Comparison of ENCODE assay signal across 31 cellular contexts in genomic region chr17:48787850-48788249, GRCh38. TPM values are rescaled to one million over a fixed set of nuclear protein-coding genes. Genes with fewer than 3 reads are reported as not detected.
"Had no signal": no experiment of that assay in that cellular context is flagged by ENCODE, and none has a peak within 500 bp of the region (broad histone marks: within the 10 kb centered on the region; RNA-seq: fewer than 3 reads in every experiment).

No MANE protein-coding gene starts in this region.

- H3K27me3 ChIP-seq: ascending aorta had no signal

- ATAC-seq: activated CD8-positive, alpha-beta memory T cell treated with anti-CD3 and anti-CD28 coated beads, Interleukin-2, amount 10 ng/mL, durations not matched to agents 7 days and 5 days; activated CD8-positive, alpha-beta T cell treated with anti-CD3 and anti-CD28 coated beads, Interleukin-2, amount 10 ng/mL, durations not matched to agents 7 days and 5 days; activated naive CD8-positive, alpha-beta T cell treated with anti-CD3 and anti-CD28 coated beads, Interleukin-2, amount 50 U/mL, for 24 hours had no signal

- H3K9me3 ChIP-seq: ascending aorta had no signal

- H3K4me3 ChIP-seq: ascending aorta, cardiac muscle cell had no signal

- H3K4me1 ChIP-seq: ascending aorta had no signal

- DNase-seq: activated B cell treated with CpG ODN at 0.5 μM for 24 hours; activated CD4-positive, alpha-beta memory T cell treated with anti-CD3 and anti-CD28 coated beads, Interleukin-2, amount 10 ng/mL, durations not matched to agents 7 days and 5 days; activated CD4-positive, alpha-beta T cell treated with anti-CD3 and anti-CD28 coated beads for 4 hours; activated CD4-positive, alpha-beta T cell treated with anti-CD3 and anti-CD28 coated beads, Interleukin-2, amount 10 ng/mL, durations not matched to agents 24 days and 14 days; activated CD4-positive, alpha-beta T cell treated with anti-CD3 and anti-CD28 coated beads, Interleukin-2, amount 50 U/mL, for 1 hour; activated CD4-positive, alpha-beta T cell treated with anti-CD3 and anti-CD28 coated beads, Interleukin-2, amount 50 U/mL, for 4 hours; activated CD4-positive, CD25-positive, alpha-beta regulatory T cell treated with anti-CD3 and anti-CD28 coated beads, Interleukin-2, amount 50 U/mL, for 72 hours; activated CD8-positive, alpha-beta memory T cell treated with anti-CD3 and anti-CD28 coated beads for 24 hours; activated CD8-positive, alpha-beta memory T cell treated with anti-CD3 and anti-CD28 coated beads, Interleukin-2, amount 10 ng/mL, durations not matched to agents 7 days and 5 days; activated CD8-positive, alpha-beta memory T cell treated with anti-CD3 and anti-CD28 coated beads, Interleukin-2, amount 50 U/mL, for 48 hours; activated CD8-positive, alpha-beta T cell treated with anti-CD3 and anti-CD28 coated beads, Interleukin-2, amount 10 ng/mL, durations not matched to agents 7 days and 5 days; activated effector memory CD4-positive, alpha-beta T cell treated with Interleukin-2 at 50 U/mL for 16 hours; activated gamma-delta T cell; activated naive CD4-positive, alpha-beta T cell treated with anti-CD3 and anti-CD28 coated beads, Interleukin-2, amount 10 ng/mL, durations not matched to agents 7 days and 5 days; activated naive CD4-positive, alpha-beta T cell treated with Interleukin-2 at 50 U/mL for 16 hours; activated naive CD8-positive, alpha-beta T cell treated with anti-CD3 and anti-CD28 coated beads, Interleukin-2, amount 10 ng/mL, durations not matched to agents 7 days and 5 days; activated naive CD8-positive, alpha-beta T cell treated with anti-CD3 and anti-CD28 coated beads, Interleukin-2, amount 50 U/mL, for 24 hours; activated T-cell treated with anti-CD3 and anti-CD28 coated beads, Interleukin-2, amount 50 U/mL, for 24 hours; activated T-cell treated with anti-CD3 and anti-CD28 coated beads, Interleukin-2, amount 50 U/mL, for 48 hours; amygdala; anterior cingulate cortex; central memory CD4-positive, alpha-beta T cell; SW 1271; T-helper 1 cell; T-helper 2 cell; T-helper 9 cell had no signal

- H3K36me3 ChIP-seq: ascending aorta, cardiac muscle cell had no signal

- H3K27ac ChIP-seq: ascending aorta, cardiac muscle cell, VCaP had no signal

RNA-seq across cellular contexts. Expression of gene TTLL6, which starts 29.2 kb away (rescaled TPM):
- total RNA-seq: activated B cell treated with CpG ODN at 0.5 μM for 24 hours; activated CD4-positive, alpha-beta memory T cell treated with anti-CD3 and anti-CD28 coated beads, Interleukin-2, amount 10 ng/mL, durations not matched to agents 7 days and 5 days; activated CD4-positive, alpha-beta T cell treated with anti-CD3 and anti-CD28 coated beads, Interleukin-2, amount 10 ng/mL, durations not matched to agents 24 days and 14 days; activated CD8-positive, alpha-beta memory T cell treated with anti-CD3 and anti-CD28 coated beads, Interleukin-2, amount 10 ng/mL, durations not matched to agents 7 days and 5 days; activated CD8-positive, alpha-beta T cell treated with anti-CD3 and anti-CD28 coated beads, Interleukin-2, amount 10 ng/mL, durations not matched to agents 7 days and 5 days; activated naive CD8-positive, alpha-beta T cell treated with anti-CD3 and anti-CD28 coated beads, Interleukin-2, amount 10 ng/mL, durations not matched to agents 7 days and 5 days; activated T-helper 2 cell treated with anti-CD3 and anti-CD28 coated beads, Interferon-gamma antibody, Interleukin-2, Interleukin-4, amounts not matched to agents 10 μg/mL and 5 μg/mL and 100 μg/mL, durations not matched to agents 14 hours and 24 hours and 36 hours; ascending aorta; bronchial epithelial cell had no signal

RNA-seq across cellular contexts. Expression of gene HOXB13, which starts 59.3 kb away (rescaled TPM):
- total RNA-seq: activated B cell treated with CpG ODN at 0.5 μM for 24 hours; activated CD4-positive, alpha-beta memory T cell treated with anti-CD3 and anti-CD28 coated beads, Interleukin-2, amount 10 ng/mL, durations not matched to agents 7 days and 5 days; activated CD4-positive, alpha-beta T cell treated with anti-CD3 and anti-CD28 coated beads, Interleukin-2, amount 10 ng/mL, durations not matched to agents 24 days and 14 days; activated CD8-positive, alpha-beta memory T cell treated with anti-CD3 and anti-CD28 coated beads, Interleukin-2, amount 10 ng/mL, durations not matched to agents 7 days and 5 days; activated CD8-positive, alpha-beta T cell treated with anti-CD3 and anti-CD28 coated beads, Interleukin-2, amount 10 ng/mL, durations not matched to agents 7 days and 5 days; activated naive CD8-positive, alpha-beta T cell treated with anti-CD3 and anti-CD28 coated beads, Interleukin-2, amount 10 ng/mL, durations not matched to agents 7 days and 5 days; activated T-helper 2 cell treated with anti-CD3 and anti-CD28 coated beads, Interferon-gamma antibody, Interleukin-2, Interleukin-4, amounts not matched to agents 10 μg/mL and 5 μg/mL and 100 μg/mL, durations not matched to agents 14 hours and 24 hours and 36 hours; ascending aorta; bronchial epithelial cell; cardiac muscle cell had no signal
